In genomic region chr9:110251770-110252169, GRCh38 we compare ENCODE assay signal across 13 cellular contexts. TPM values are rescaled to one million over a fixed set of nuclear protein-coding genes. Genes with fewer than 3 reads are reported as not detected.
"Had no signal": no experiment of that assay in that cellular context is flagged by ENCODE, and none has a peak within 500 bp of the region (broad histone marks: within the 10 kb centered on the region; RNA-seq: fewer than 3 reads in every experiment).

No MANE protein-coding gene starts in this region.

RNA-seq across cellular contexts. Expression of gene C9orf152, which starts 43.8 kb away (rescaled TPM):
- total RNA-seq: cerebellum, endodermal cell, heart right ventricle, kidney epithelial cell, left cardiac atrium, mononuclear cell, natural killer cell, omental fat pad, right atrium auricular region, sciatic nerve, smooth muscle cell, tibial nerve had no signal
- polyA plus RNA-seq: heart right ventricle, neural cell, smooth muscle cell had no signal
